Comparison of ENCODE assay signal across 23 cellular contexts in genomic region chr14:31867570-31867969, GRCh38.
DNase-seq lines count a peak whose midpoint lies in the region; ATAC-seq lines count a peak whose summit lies in the region.
"Had no signal": no experiment of that assay in that cellular context is flagged by ENCODE, and none has a peak within 500 bp of the region (broad histone marks: within the 10 kb centered on the region; RNA-seq: fewer than 3 reads in every experiment).

No MANE protein-coding gene starts in this region.

- peak overlapping the region; percentile 88 for H3K27ac Mint-ChIP-seq in activated naive CD4-positive, alpha-beta T cell treated with anti-CD3 and anti-CD28 coated beads, Interleukin-2, amount 10 ng/mL, durations not matched to agents 7 days and 5 days
- H3K27ac Mint-ChIP-seq in activated T-helper 17 cell treated with anti-CD3 and anti-CD28 coated beads, Interleukin-2, amount 50 U/mL, for 72 hours: peak overlapping the region; percentile 5

- H3K36me3 Mint-ChIP-seq in activated naive CD4-positive, alpha-beta T cell treated with anti-CD3 and anti-CD28 coated beads, Interleukin-2, amount 10 ng/mL, durations not matched to agents 7 days and 5 days: peaks cover 3% of the 10 kb centered on the region
- H3K36me3 Mint-ChIP-seq in activated T-helper 17 cell treated with anti-CD3 and anti-CD28 coated beads, Interleukin-2, amount 50 U/mL, for 72 hours (ENCODE audit: low read depth): no peaks in the 10 kb centered on the region

- no peak overlapping the region for H3K4me3 Mint-ChIP-seq in activated naive CD4-positive, alpha-beta T cell treated with anti-CD3 and anti-CD28 coated beads, Interleukin-2, amount 10 ng/mL, durations not matched to agents 7 days and 5 days
- peak overlapping the region; percentile 43 for H3K4me3 Mint-ChIP-seq in activated T-helper 17 cell treated with anti-CD3 and anti-CD28 coated beads, Interleukin-2, amount 50 U/mL, for 72 hours

- H3K9me3 ChIP-seq in KOPT-K1 (ENCODE audit: insufficient read depth, low read length, poor library complexity, severe bottlenecking): no peaks in the 10 kb centered on the region
- H3K9me3 ChIP-seq: A549, SJSA1 had no signal

- no peak for ATAC-seq in activated T-helper 17 cell treated with anti-CD3 and anti-CD28 coated beads, Interleukin-2, amount 50 U/mL, for 72 hours (replicated peaks)
- ATAC-seq in GM21576 (IDR thresholded peaks at IDR 0.05; ENCODE audit: unreplicated experiment) (no peak), HG02884 (IDR thresholded peaks at IDR 0.05; ENCODE audit: unreplicated experiment) (no peak)
- ATAC-seq: A549, HCT116 had no signal

- no peak for DNase-seq in activated naive CD4-positive, alpha-beta T cell treated with anti-CD3 and anti-CD28 coated beads, Interleukin-2, amount 10 ng/mL, durations not matched to agents 7 days and 5 days
- no peak for DNase-seq in activated naive CD4-positive, alpha-beta T cell treated with Interleukin-2 at 50 U/mL for 16 hours
- DNase-seq in NCI-H345 treated with DMSO at 0.1 percent for 48 hours (lab: John Stamatoyannopoulos, UW; ENCODE audit: unreplicated experiment): peak; percentile 20
- DNase-seq: AML-193; CD4-positive, alpha-beta memory T cell; COR-L47; DMS79 treated with DMSO at 0.1 percent for 48 hours; GF-D8; NCI-H1436 treated with DMSO at 0.1 percent for 48 hours; NCI-H1930; NCI-H2107; NCI-H510A treated with DMSO at 0.1 percent for 48 hours; NCI-H82; Right ventricle myocardium superior; RPMI8226 had no signal

- no peaks in the 10 kb centered on the region for H3K36me3 ChIP-seq in KOPT-K1 (ENCODE audit: insufficient read depth, low read length)
- H3K36me3 ChIP-seq: BLaER1 treated with 17β-estradiol and CSF1 and Interleukin-3, amounts not matched to agents 10 nM and 100 nM; SJSA1 had no signal

- CTCF ChIA-PET in activated naive CD4-positive, alpha-beta T cell treated with anti-CD3 and anti-CD28 coated beads, Interleukin-2, amount 10 ng/mL, durations not matched to agents 7 days and 5 days (lab: Charles Lee): no interaction called here

- H3K27me3 Mint-ChIP-seq in activated naive CD4-positive, alpha-beta T cell treated with anti-CD3 and anti-CD28 coated beads, Interleukin-2, amount 10 ng/mL, durations not matched to agents 7 days and 5 days: no peaks in the 10 kb centered on the region
- no peaks in the 10 kb centered on the region for H3K27me3 Mint-ChIP-seq in activated T-helper 17 cell treated with anti-CD3 and anti-CD28 coated beads, Interleukin-2, amount 50 U/mL, for 72 hours
- H3K27me3 Mint-ChIP-seq: CD4-positive, alpha-beta memory T cell had no signal

- peak overlapping the region; percentile 62 for H3K27ac ChIP-seq in KOPT-K1 (ENCODE audit: low read depth, low read length, poor library complexity, severe bottlenecking)
- H3K27ac ChIP-seq: A549; BLaER1 treated with 17β-estradiol and CSF1 and Interleukin-3, amounts not matched to agents 10 nM and 100 nM; SJSA1 had no signal

- H3K9me3 Mint-ChIP-seq in activated naive CD4-positive, alpha-beta T cell treated with anti-CD3 and anti-CD28 coated beads, Interleukin-2, amount 10 ng/mL, durations not matched to agents 7 days and 5 days: peaks cover 19% of the 10 kb centered on the region
- H3K9me3 Mint-ChIP-seq in activated T-helper 17 cell treated with anti-CD3 and anti-CD28 coated beads, Interleukin-2, amount 50 U/mL, for 72 hours: peaks cover 24% of the 10 kb centered on the region

- peaks cover 18% of the 10 kb centered on the region for H3K4me1 Mint-ChIP-seq in activated naive CD4-positive, alpha-beta T cell treated with anti-CD3 and anti-CD28 coated beads, Interleukin-2, amount 10 ng/mL, durations not matched to agents 7 days and 5 days
- H3K4me1 Mint-ChIP-seq in activated T-helper 17 cell treated with anti-CD3 and anti-CD28 coated beads, Interleukin-2, amount 50 U/mL, for 72 hours: peaks cover 4% of the 10 kb centered on the region
